Comparison of ENCODE assay signal across 12 cellular contexts in genomic region chr17:46121841-46122485, GRCh38.
A peak's percentile ranks its signal among the peaks of the same experiment; 100 is the strongest.
DNase-seq lines count a peak whose midpoint lies in the region; ATAC-seq and TF ChIP-seq lines count a peak whose summit lies in the region.
"Had no signal": no experiment of that assay in that cellular context is flagged by ENCODE, and none has a peak within 500 bp of the region (broad histone marks: within the 10 kb centered on the region; RNA-seq: fewer than 3 reads in every experiment).

No MANE protein-coding gene starts in this region.

- DNase-seq in GM06990 (ENCODE audit: extremely low read depth, insufficient read length) (peak; percentile 68), WTC11 (ENCODE audit: low spot score) (no peak), CD14-positive monocyte (ENCODE audit: low spot score) (no peak), NCI-H345 (lab: John Stamatoyannopoulos, UW) (no peak)
- no peak for DNase-seq in naive thymus-derived CD8-positive, alpha-beta T cell
- DNase-seq in stimulated activated CD4-positive, alpha-beta T cell treated with anti-CD3 and anti-CD28 coated beads, Interleukin-4, amount 100 ng/mL, for 4 hours = no peak
- no peak for DNase-seq in stimulated activated CD4-positive, alpha-beta T cell treated with anti-CD3 and anti-CD28 coated beads, Interleukin-4, amount 100 ng/mL, for 1 hour
- DNase-seq: Calu3, erythroblast, OCI-M1 had no signal

- no peaks in the 10 kb centered on the region for H3K36me3 Mint-ChIP-seq in WTC11
- H3K36me3 Mint-ChIP-seq in naive thymus-derived CD8-positive, alpha-beta T cell = peaks cover 0 to 23% (median 0%) of the 10 kb centered on the region in 3 donors
- peaks cover 2 to 18% of the 10 kb centered on the region in 2 donors for H3K36me3 Mint-ChIP-seq in CD14-positive monocyte

- peaks cover 74% of the 10 kb centered on the region for H3K4me1 Mint-ChIP-seq in WTC11
- peaks cover 47 to 90% (median 86%) of the 10 kb centered on the region in 4 donors for H3K4me1 Mint-ChIP-seq in naive thymus-derived CD8-positive, alpha-beta T cell
- peaks cover 32% of the 10 kb centered on the region for H3K4me1 Mint-ChIP-seq in CD14-positive monocyte

- TF ChIP-seq CTCF in GM06990 (IDR thresholded peaks at IDR 0.05; ENCODE audit: insufficient read depth, low read length, poor library complexity, severe bottlenecking) (no peak), WTC11 (IDR thresholded peaks at IDR 0.05) (no peak), CD14-positive monocyte (IDR thresholded peaks at IDR 0.05) (no peak)

- no peaks in the 10 kb centered on the region for H3K36me3 ChIP-seq in GM06990 (ENCODE audit: control insufficient read depth, insufficient read depth, low read length)
- H3K36me3 ChIP-seq: breast epithelium had no signal

- CTCF ChIA-PET in WTC11 (lab: Charles Lee) = no interaction called here

- H3K4me3 Mint-ChIP-seq in WTC11 (no peak overlapping the region), CD14-positive monocyte (no peak overlapping the region)
- peak overlapping the region; percentile 3 to 67 (median 47) for H3K4me3 Mint-ChIP-seq in naive thymus-derived CD8-positive, alpha-beta T cell

- no peaks in the 10 kb centered on the region for H3K27me3 ChIP-seq in GM06990 (replicated peaks; ENCODE audit: control insufficient read depth, insufficient read depth, low read length)
- H3K27me3 ChIP-seq: breast epithelium had no signal

- peak; percentile 61 for ATAC-seq in GM18907 (IDR thresholded peaks at IDR 0.05; ENCODE audit: unreplicated experiment)
- ATAC-seq in WTC11 = no peak
- peak; percentile 30 to 58 for ATAC-seq in naive thymus-derived CD8-positive, alpha-beta T cell

- POLR2A ChIA-PET in WTC11 (lab: Charles Lee) = no interaction called here
- POLR2A ChIA-PET in naive thymus-derived CD8-positive, alpha-beta T cell (lab: Charles Lee) = no interaction called here

- H3K27ac Mint-ChIP-seq in WTC11 = peak overlapping the region; percentile 55; the same call in 1 of the 2 replicates
- H3K27ac Mint-ChIP-seq in naive thymus-derived CD8-positive, alpha-beta T cell = peak overlapping the region in 8 of 10 donors; percentile 20 to 89 (median 67)
- H3K27ac Mint-ChIP-seq in CD14-positive monocyte = peak overlapping the region in 1 of 7 donors; percentile 47

- H3K27me3 Mint-ChIP-seq in WTC11 (ENCODE audit: low read depth) (no peaks in the 10 kb centered on the region), CD14-positive monocyte (ENCODE audit: low read depth in 3 of 3) (no peaks in the 10 kb centered on the region)
- no peaks in the 10 kb centered on the region for H3K27me3 Mint-ChIP-seq in naive thymus-derived CD8-positive, alpha-beta T cell

- H3K4me3 ChIP-seq in GM06990 (replicated peaks; ENCODE audit: low read depth, low read length) = peak overlapping the region; percentile 24; the same call in 1 of the 2 replicates

- H3K9me3 Mint-ChIP-seq in WTC11 = peaks cover 3% of the 10 kb centered on the region; the same call in 1 of the 2 replicates
- no peaks in the 10 kb centered on the region for H3K9me3 Mint-ChIP-seq in naive thymus-derived CD8-positive, alpha-beta T cell
- H3K9me3 Mint-ChIP-seq in CD14-positive monocyte = no peaks in the 10 kb centered on the region

- intact Hi-C loops in CD14-positive monocyte (cut with micrococcal nuclease) = no loop called here

TF ChIP-seq in WTC11, 78 proteins besides CTCF, POLR2A, EP300 and RAD21 (continues in another document):
- TF ChIP-seq ATF6 (CRISPR knock-in tag; IDR thresholded peaks at IDR 0.05) = no peak
- no peak for TF ChIP-seq ARID4B (CRISPR knock-in tag; IDR thresholded peaks at IDR 0.05; ENCODE audit: borderline replicate concordance)
- TF ChIP-seq ZNF396 (CRISPR knock-in tag; IDR thresholded peaks at IDR 0.05; ENCODE audit: borderline replicate concordance) = no peak
- TF ChIP-seq AR (CRISPR knock-in tag; IDR thresholded peaks at IDR 0.05) = no peak
- no peak for TF ChIP-seq TCF7 (CRISPR knock-in tag; IDR thresholded peaks at IDR 0.05; ENCODE audit: low read depth)
- no peak for TF ChIP-seq USF2 (CRISPR knock-in tag; IDR thresholded peaks at IDR 0.05)

Comparison
In these comparisons a context has a peak if more than half of its experiments do, and no peak if none do; other contexts are left out.
1. H3K4me3 Mint-ChIP-seq: peak in naive thymus-derived CD8-positive, alpha-beta T cell (10 of 10); none in WTC11 (single experiment) and CD14-positive monocyte (0 of 2).